In genomic region chr17:62051053-62051452, GRCh38 we compare ENCODE assay signal across 30 cellular contexts. TPM values are rescaled to one million over a fixed set of nuclear protein-coding genes. Genes with fewer than 3 reads are reported as not detected.
A peak's percentile ranks its signal among the peaks of the same experiment; 100 is the strongest.
DNase-seq lines count a peak whose midpoint lies in the region; ATAC-seq, FAIRE-seq and TF ChIP-seq lines count a peak whose summit lies in the region.
"Had no signal": no experiment of that assay in that cellular context is flagged by ENCODE, and none has a peak within 500 bp of the region (broad histone marks: within the 10 kb centered on the region; RNA-seq: fewer than 3 reads in every experiment).

No MANE protein-coding gene starts in this region.

- H3K36me3 ChIP-seq in Caco-2 (ENCODE audit: control insufficient read depth, insufficient read depth, low read length) (no peaks in the 10 kb centered on the region), bronchial epithelial cell (ENCODE audit: control insufficient read depth, insufficient read depth, low read length) (peaks cover 6% of the 10 kb centered on the region), mucosa of descending colon (ENCODE audit: low read depth) (no peaks in the 10 kb centered on the region)

- intact Hi-C loops in Caco-2 (cut with micrococcal nuclease; ENCODE audit: unreplicated experiment) (no loop called here), mucosa of descending colon (cut with DNase I, micrococcal nuclease) (no loop called here)

- BruUV-seq in Caco-2 (replicated peaks; lab: Mats Ljungman, UMichigan), result no TSS peak

- no peak overlapping the region for H3K4me3 ChIP-seq in Caco-2 (ENCODE audit: low read depth, low read length)
- no peak overlapping the region for H3K4me3 ChIP-seq in bronchial epithelial cell (ENCODE audit: low read depth, low read length)
- H3K4me3 ChIP-seq in mucosa of descending colon, result no peak overlapping the region
- H3K4me3 ChIP-seq: ascending aorta, coronary artery, GM23248, left ventricle myocardium inferior, upper lobe of left lung had no signal

- H3K27ac Mint-ChIP-seq in activated T-cell treated with anti-CD3 and anti-CD28 coated beads, Interleukin-2, amount 50 U/mL, for 24 hours, result peak overlapping the region; percentile 30
- H3K27ac Mint-ChIP-seq in Caco-2 (ENCODE audit: unreplicated experiment) (peak overlapping the region; percentile 56), mesothelial cell of epicardium (no peak overlapping the region)
- H3K27ac Mint-ChIP-seq: activated B cell treated with CpG ODN at 0.5 μM for 24 hours, nephron had no signal

- no peaks in the 10 kb centered on the region for H3K27me3 Mint-ChIP-seq in activated T-cell treated with anti-CD3 and anti-CD28 coated beads, Interleukin-2, amount 50 U/mL, for 24 hours
- no peaks in the 10 kb centered on the region for H3K27me3 Mint-ChIP-seq in Caco-2 (ENCODE audit: insufficient read depth, unreplicated experiment)
- no peaks in the 10 kb centered on the region for H3K27me3 Mint-ChIP-seq in mesothelial cell of epicardium (ENCODE audit: low read depth)
- H3K27me3 Mint-ChIP-seq: activated B cell treated with CpG ODN at 0.5 μM for 24 hours; activated naive CD8-positive, alpha-beta T cell treated with anti-CD3 and anti-CD28 coated beads, Interleukin-2, amount 10 ng/mL, durations not matched to agents 7 days and 5 days; CD4-positive, CD25-positive, alpha-beta regulatory T cell; T-cell had no signal

- peaks cover 57% of the 10 kb centered on the region for H3K4me1 Mint-ChIP-seq in activated T-cell treated with anti-CD3 and anti-CD28 coated beads, Interleukin-2, amount 50 U/mL, for 24 hours (ENCODE audit: low read depth)
- peaks cover 19% of the 10 kb centered on the region for H3K4me1 Mint-ChIP-seq in Caco-2 (ENCODE audit: low read depth, unreplicated experiment)
- peaks cover 2% of the 10 kb centered on the region for H3K4me1 Mint-ChIP-seq in mesothelial cell of epicardium

- peak; percentile 88 for ATAC-seq in mucosa of descending colon
- ATAC-seq in omental fat pad (ENCODE audit: low FRiP score), result no peak
- ATAC-seq: T-cell had no signal

- TF ChIP-seq CTCF in Caco-2 (IDR thresholded peaks at IDR 0.05; ENCODE audit: insufficient read depth in 1 of 2, low read depth in 1 of 2, low read length in 1 of 2, severe bottlenecking in 1 of 2, unreplicated experiment in 1 of 2), result no peak
- TF ChIP-seq CTCF in bronchial epithelial cell (IDR thresholded peaks at IDR 0.05; ENCODE audit: insufficient read depth, low read length, severe bottlenecking), result no peak
- TF ChIP-seq CTCF in mucosa of descending colon (IDR thresholded peaks at IDR 0.05), result no peak
- TF ChIP-seq CTCF in omental fat pad (IDR thresholded peaks at IDR 0.05), result no peak
- TF ChIP-seq CTCF in mesothelial cell of epicardium (IDR thresholded peaks at IDR 0.05; ENCODE audit: unreplicated experiment), result no peak

- peaks cover 75% of the 10 kb centered on the region for H3K36me3 Mint-ChIP-seq in activated T-cell treated with anti-CD3 and anti-CD28 coated beads, Interleukin-2, amount 50 U/mL, for 24 hours (ENCODE audit: low read depth)
- H3K36me3 Mint-ChIP-seq in Caco-2 (ENCODE audit: insufficient read depth, unreplicated experiment) (peaks cover 83% of the 10 kb centered on the region), mesothelial cell of epicardium (peaks cover 34% of the 10 kb centered on the region)

- no peak overlapping the region for H3K4me3 Mint-ChIP-seq in activated T-cell treated with anti-CD3 and anti-CD28 coated beads, Interleukin-2, amount 50 U/mL, for 24 hours
- H3K4me3 Mint-ChIP-seq in Caco-2 (ENCODE audit: unreplicated experiment) (no peak overlapping the region), mesothelial cell of epicardium (no peak overlapping the region)
- H3K4me3 Mint-ChIP-seq: activated B cell treated with CpG ODN at 0.5 μM for 24 hours; activated naive CD8-positive, alpha-beta T cell treated with anti-CD3 and anti-CD28 coated beads, Interleukin-2, amount 10 ng/mL, durations not matched to agents 7 days and 5 days; nephron had no signal

- no peaks in the 10 kb centered on the region for H3K9me3 Mint-ChIP-seq in activated T-cell treated with anti-CD3 and anti-CD28 coated beads, Interleukin-2, amount 50 U/mL, for 24 hours
- H3K9me3 Mint-ChIP-seq in Caco-2 (ENCODE audit: unreplicated experiment) (no peaks in the 10 kb centered on the region), mesothelial cell of epicardium (no peaks in the 10 kb centered on the region)
- H3K9me3 Mint-ChIP-seq: activated B cell treated with CpG ODN at 0.5 μM for 24 hours; activated naive CD8-positive, alpha-beta T cell treated with anti-CD3 and anti-CD28 coated beads, Interleukin-2, amount 10 ng/mL, durations not matched to agents 7 days and 5 days; CD4-positive, CD25-positive, alpha-beta regulatory T cell; nephron; T-cell had no signal

- FAIRE-seq in bronchial epithelial cell (lab: Jason Lieb, UNC), result no peak
- FAIRE-seq in GM19239 (lab: Jason Lieb, UNC), result no peak
- FAIRE-seq: islet of Langerhans had no signal

- POLR2A ChIA-PET in Caco-2 (lab: Charles Lee), result no interaction called here

- H3K4me1 ChIP-seq in Caco-2 (no peaks in the 10 kb centered on the region), mucosa of descending colon (ENCODE audit: low read depth) (no peaks in the 10 kb centered on the region)

- DNase-seq in activated T-cell treated with anti-CD3 and anti-CD28 coated beads, Interleukin-2, amount 50 U/mL, for 24 hours, result no peak
- DNase-seq in activated T-cell treated with anti-CD3 and anti-CD28 coated beads for 4 hours (no peak), Caco-2 (no peak), bronchial epithelial cell (ENCODE audit: low read depth) (peak; percentile 50), mucosa of descending colon (no peak), GM19239 (ENCODE audit: insufficient read length, low spot score) (no peak), omental fat pad (ENCODE audit: low spot score) (no peak), mesothelial cell of epicardium (ENCODE audit: low spot score in 2 of 2, unreplicated experiment in 2 of 2) (no peak)
- DNase-seq: 8988T; activated B cell treated with CpG ODN at 0.5 μM for 24 hours; activated naive CD8-positive, alpha-beta T cell treated with anti-CD3 and anti-CD28 coated beads, Interleukin-2, amount 10 ng/mL, durations not matched to agents 7 days and 5 days; CD4-positive, CD25-positive, alpha-beta regulatory T cell; effector memory CD4-positive, alpha-beta T cell; erythroblast; GM23248; head of caudate nucleus; left ventricle myocardium inferior; NCI-H1105; NCI-H187; NCI-H2171; NCI-H510A; RPMI8226; stimulated activated CD4-positive, alpha-beta T cell treated with anti-CD3 and anti-CD28 coated beads, Interleukin-4, amount 100 ng/mL, for 24 hours; substantia nigra; T-cell; upper lobe of left lung had no signal

- H3K9me3 ChIP-seq in Caco-2 (no peaks in the 10 kb centered on the region), mucosa of descending colon (no peaks in the 10 kb centered on the region)
- H3K9me3 ChIP-seq: ascending aorta, left ventricle myocardium inferior, upper lobe of left lung had no signal

- H3K27me3 ChIP-seq in Caco-2 (replicated peaks; ENCODE audit: control insufficient read depth, insufficient read depth, low read length) (no peaks in the 10 kb centered on the region), bronchial epithelial cell (ENCODE audit: control insufficient read depth, insufficient read depth, low read length) (no peaks in the 10 kb centered on the region)
- H3K27me3 ChIP-seq: ascending aorta, upper lobe of left lung had no signal

- CTCF ChIA-PET in Caco-2 (lab: Charles Lee), result no interaction called here

RNA-seq across cellular contexts. Expression of gene MED13, which starts 14.0 kb away (rescaled TPM):
- total RNA-seq in Caco-2 (2022) (77.6 and 79.6 TPM in 2 replicates), bronchial epithelial cell (23.7 and 37.1 TPM in 2 replicates), mucosa of descending colon (100 to 1,000 TPM in 1 of 3 donors, 10 to 100 TPM in 2; 71.1 to 104 (median 82.4) TPM), omental fat pad (10 to 100 TPM; 79.8 to 88.4 (median 87.4) TPM), mesothelial cell of epicardium (69.5 to 73.0 TPM (median 69.5 TPM) in 3 replicates)
